ENCODE assay signal across 9 cellular contexts in genomic region chr1:9425859-9426258, GRCh38.
A peak's percentile ranks its signal among the peaks of the same experiment; 100 is the strongest.
DNase-seq lines count a peak whose midpoint lies in the region; ATAC-seq and TF ChIP-seq lines count a peak whose summit lies in the region.
"Had no signal": no experiment of that assay in that cellular context is flagged by ENCODE, and none has a peak within 500 bp of the region (broad histone marks: within the 10 kb centered on the region; RNA-seq: fewer than 3 reads in every experiment).

No MANE protein-coding gene starts in this region.

- peak; percentile 16 for ATAC-seq in GM21529 (IDR thresholded peaks at IDR 0.05; ENCODE audit: unreplicated experiment)
- ATAC-seq in effector memory CD8-positive, alpha-beta T cell (replicated peaks) = no peak

- TF ChIP-seq CTCF in GM13977 (IDR thresholded peaks at IDR 0.05; ENCODE audit: extremely low read depth, insufficient read depth, missing control alignments) = no peak

- DNase-seq in GM13977 (ENCODE audit: low spot score) (peak; percentile 49), NCI-H345 (lab: John Stamatoyannopoulos, UW) (no peak), HCEC 1CT (no peak), hepatic stellate cell (ENCODE audit: low spot score) (no peak), KBM-7 (no peak)
- DNase-seq in effector memory CD8-positive, alpha-beta T cell = no peak
- DNase-seq: Right ventricle myocardium superior had no signal

- peaks cover 14% of the 10 kb centered on the region for H3K27me3 Mint-ChIP-seq in IgD-negative memory B cell
- H3K27me3 Mint-ChIP-seq in effector memory CD8-positive, alpha-beta T cell = peaks cover 26 to 27% of the 10 kb centered on the region in 2 donors

- H3K9me3 Mint-ChIP-seq in IgD-negative memory B cell = peaks cover 0 to 7% (median 0%) of the 10 kb centered on the region in 3 donors
- H3K9me3 Mint-ChIP-seq in effector memory CD8-positive, alpha-beta T cell = no peaks in the 10 kb centered on the region

- H3K4me1 Mint-ChIP-seq in IgD-negative memory B cell = peaks cover 42 to 50% (median 44%) of the 10 kb centered on the region in 3 donors
- H3K4me1 Mint-ChIP-seq in effector memory CD8-positive, alpha-beta T cell (ENCODE audit: low read depth in 2 of 2) = peaks cover 31 to 33% of the 10 kb centered on the region in 2 donors

- H3K36me3 Mint-ChIP-seq in IgD-negative memory B cell = peaks cover 1% of the 10 kb centered on the region
- peaks cover 33% of the 10 kb centered on the region for H3K36me3 Mint-ChIP-seq in effector memory CD8-positive, alpha-beta T cell (ENCODE audit: insufficient read depth)

- peak overlapping the region; percentile 61 to 90 (median 87) for H3K4me3 Mint-ChIP-seq in IgD-negative memory B cell
- H3K4me3 Mint-ChIP-seq in effector memory CD8-positive, alpha-beta T cell = peak overlapping the region; percentile 51 to 66

- peak overlapping the region; percentile 96 to 99 (median 96) for H3K27ac Mint-ChIP-seq in IgD-negative memory B cell
- peak overlapping the region; percentile 72 to 80 for H3K27ac Mint-ChIP-seq in effector memory CD8-positive, alpha-beta T cell

- in situ Hi-C loops in GM13977 (cut with MboI; ENCODE audit: low pct_unique_long_range_greater_than_20kb, low sequenced_read_pairs, unreplicated experiment) = no loop called here
- in situ Hi-C loops in KBM-7 (cut with MboI; ENCODE audit: low pct_unique_long_range_greater_than_20kb, low sequenced_read_pairs) = no loop called here
